In genomic region chr9:69131682-69132081, GRCh38 we compare ENCODE assay signal across 1 cellular context.
TF ChIP-seq lines count a peak whose summit lies in the region.

No MANE protein-coding gene starts in this region.

TF ChIP-seq in HepG2, 621 proteins besides CTCF, POLR2A, EP300 and RAD21 (continued from another document and continues in another):
- TF ChIP-seq PRDM10 (CRISPR knock-in tag; IDR thresholded peaks at IDR 0.05; ENCODE audit: low read depth) (0 out of 2 replicates have a peak, but pooled peaks have one; percentile 16), ZBTB7A (CRISPR knock-in tag; IDR thresholded peaks at IDR 0.05) (no peak), MYNN (CRISPR knock-in tag; IDR thresholded peaks at IDR 0.05; ENCODE audit: low read depth) (no peak), THYN1 (CRISPR knock-in tag; IDR thresholded peaks at IDR 0.05; ENCODE audit: borderline replicate concordance, low read depth) (no peak), REL (CRISPR knock-in tag; conservative IDR thresholded peaks at IDR 0.05) (no peak), SETDB1 (CRISPR knock-in tag; IDR thresholded peaks at IDR 0.05; ENCODE audit: borderline replicate concordance) (no peak), NFE2L2 (IDR thresholded peaks at IDR 0.05; ENCODE audit: low read length) (no peak), SKI (IDR thresholded peaks at IDR 0.05; ENCODE audit: partially characterized antibody) (no peak), NRL (CRISPR knock-in tag; IDR thresholded peaks at IDR 0.05; ENCODE audit: borderline replicate concordance) (no peak), KAT7 (CRISPR knock-in tag; IDR thresholded peaks at IDR 0.05; ENCODE audit: borderline replicate concordance) (no peak), TFDP1 (CRISPR knock-in tag; IDR thresholded peaks at IDR 0.05; ENCODE audit: borderline replicate concordance) (peak; percentile 27; the same call in 1 of the 2 replicates), ZIK1 (CRISPR knock-in tag; IDR thresholded peaks at IDR 0.05; ENCODE audit: borderline replicate concordance, low read depth) (no peak), ZNF451 (CRISPR knock-in tag; IDR thresholded peaks at IDR 0.05) (no peak), TRAFD1 (CRISPR knock-in tag; IDR thresholded peaks at IDR 0.05; ENCODE audit: borderline replicate concordance) (no peak), TOPORS (CRISPR knock-in tag; IDR thresholded peaks at IDR 0.05) (no peak), PATZ1 (CRISPR knock-in tag; IDR thresholded peaks at IDR 0.05) (peak; percentile 56), ZNF3 (CRISPR knock-in tag; IDR thresholded peaks at IDR 0.05) (no peak), SIN3A (IDR thresholded peaks at IDR 0.05; ENCODE audit: borderline replicate concordance, low read depth, low read length) (no peak), GABPA (IDR thresholded peaks at IDR 0.05; ENCODE audit: low read depth, low read length) (no peak), GABPA (CRISPR knock-in tag; IDR thresholded peaks at IDR 0.05; ENCODE audit: low read depth) (0 out of 2 replicates have a peak, but pooled peaks have one; percentile 22), HMGXB4 (CRISPR knock-in tag; IDR thresholded peaks at IDR 0.05; ENCODE audit: borderline replicate concordance in 1 of 2, low read depth in 1 of 2) (no peak), KDM5A (IDR thresholded peaks at IDR 0.05; ENCODE audit: borderline replicate concordance, low read length) (no peak), RFXANK (CRISPR knock-in tag; IDR thresholded peaks at IDR 0.05) (no peak), RARG (CRISPR knock-in tag; IDR thresholded peaks at IDR 0.05; ENCODE audit: low read depth) (no peak), ZNF564 (CRISPR knock-in tag; IDR thresholded peaks at IDR 0.05) (no peak), TCF12 (IDR thresholded peaks at IDR 0.05) (no peak), TCF12 (CRISPR knock-in tag; IDR thresholded peaks at IDR 0.05) (no peak), ZHX1 (CRISPR knock-in tag; IDR thresholded peaks at IDR 0.05; ENCODE audit: low read depth) (no peak), ZNF331 (CRISPR knock-in tag; IDR thresholded peaks at IDR 0.05) (peak; percentile 77), ZNF639 (CRISPR knock-in tag; conservative IDR thresholded peaks at IDR 0.05) (0 out of 2 replicates have a peak, but pooled peaks have one; percentile 27), ZBTB43 (CRISPR knock-in tag; conservative IDR thresholded peaks at IDR 0.05) (no peak), SUZ12 (IDR thresholded peaks at IDR 0.05; ENCODE audit: low read depth, low read length) (no peak), ZNF335 (CRISPR knock-in tag; IDR thresholded peaks at IDR 0.05) (no peak), MIER2 (CRISPR knock-in tag; IDR thresholded peaks at IDR 0.05) (0 out of 2 replicates have a peak, but pooled peaks have one; percentile 20), TMF1 (CRISPR knock-in tag; IDR thresholded peaks at IDR 0.05; ENCODE audit: low read depth) (no peak), ZNF883 (CRISPR knock-in tag; IDR thresholded peaks at IDR 0.05; ENCODE audit: not compliant biosample characterization) (no peak), USF2 (IDR thresholded peaks at IDR 0.05; ENCODE audit: low read depth, low read length) (no peak), USF2 (CRISPR knock-in tag; IDR thresholded peaks at IDR 0.05; ENCODE audit: borderline replicate concordance) (no peak), FIP1L1 (IDR thresholded peaks at IDR 0.05; ENCODE audit: borderline replicate concordance, insufficient read depth, low read depth, low read length) (no peak), MIER3 (CRISPR knock-in tag; IDR thresholded peaks at IDR 0.05; ENCODE audit: borderline replicate concordance) (no peak; the same call in 1 of the 2 replicates), NFKB2 (CRISPR knock-in tag; IDR thresholded peaks at IDR 0.05; ENCODE audit: borderline replicate concordance) (no peak), ZNF432 (CRISPR knock-in tag; IDR thresholded peaks at IDR 0.05; ENCODE audit: borderline replicate concordance) (no peak), ZNF543 (CRISPR knock-in tag; IDR thresholded peaks at IDR 0.05) (no peak), KLF9 (CRISPR knock-in tag; IDR thresholded peaks at IDR 0.05; ENCODE audit: low read depth) (no peak), TRIM24 (CRISPR knock-in tag; IDR thresholded peaks at IDR 0.05) (no peak)
